In the genomic region with DNA sequence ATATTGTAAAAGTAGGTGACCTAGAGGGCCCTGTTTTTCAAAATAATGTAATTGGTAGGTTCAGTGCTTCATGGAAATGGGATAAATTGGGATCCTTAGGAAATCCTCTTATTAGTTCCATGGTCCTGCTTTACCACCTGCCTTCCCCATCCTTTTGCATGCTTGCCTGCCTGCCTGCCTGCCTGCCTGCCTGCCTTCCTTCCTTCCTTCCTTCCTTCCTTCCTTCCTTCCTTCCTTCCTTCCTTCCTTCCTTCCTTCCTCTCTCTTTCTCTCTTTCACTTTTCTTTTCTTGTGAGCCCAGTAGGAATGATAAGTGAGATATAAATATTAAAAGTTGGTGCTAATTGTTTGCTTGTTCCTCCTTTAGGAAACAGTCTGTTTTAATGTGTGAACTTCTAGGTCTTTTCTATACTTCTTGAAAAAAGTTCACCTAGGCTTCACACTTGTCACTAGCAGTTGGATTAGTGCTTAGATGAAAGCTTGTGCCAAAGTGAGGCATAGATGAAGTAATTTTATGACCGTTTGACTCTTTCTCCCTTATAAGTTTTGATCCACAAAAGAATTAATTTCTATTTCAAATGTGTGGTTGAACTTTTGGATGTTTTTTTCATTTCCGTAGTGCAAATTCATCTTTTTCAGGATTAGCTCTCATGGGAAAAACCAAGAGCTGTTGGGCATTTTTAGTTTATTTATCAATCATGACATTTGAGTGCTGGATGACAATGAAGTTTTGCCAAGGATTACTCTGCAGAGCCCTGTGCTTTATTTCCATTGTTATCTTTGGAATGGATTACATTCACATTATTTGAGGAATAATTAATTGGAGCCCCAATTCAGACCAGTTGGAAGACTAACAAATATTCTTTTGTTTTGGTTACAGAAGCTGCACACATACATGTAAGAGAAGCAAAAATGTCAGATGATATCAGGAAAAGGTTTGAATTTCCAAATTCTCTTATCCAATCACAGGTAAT, we compare ENCODE assay signal across 18 cellular contexts. TPM values are rescaled to one million over a fixed set of nuclear protein-coding genes. Genes with fewer than 3 reads are reported as not detected.
DNase-seq lines count a peak whose midpoint lies in the region; ATAC-seq, FAIRE-seq and TF ChIP-seq lines count a peak whose summit lies in the region.
"Had no signal": no experiment of that assay in that cellular context is flagged by ENCODE, and none has a peak within 500 bp of the region (broad histone marks: within the 10 kb centered on the region; RNA-seq: fewer than 3 reads in every experiment).

No MANE protein-coding gene starts in this region.

- no peak for FAIRE-seq in urothelium cell line (lab: Jason Lieb, UNC)
- FAIRE-seq: H54 had no signal

- H3K9ac ChIP-seq in SK-N-SH, result no peak overlapping the region
- H3K9ac ChIP-seq: GM23248 had no signal

- H3K4me1 ChIP-seq in SK-N-SH (ENCODE audit: control insufficient read depth in 1 of 2, insufficient read depth in 2 of 2, low read depth in 1 of 2, low read length in 1 of 2) (no peaks in the 10 kb centered on the region; a peak in 1 of 4 replicates), left ventricle myocardium inferior (peaks cover 33% of the 10 kb centered on the region)

- 84% methylated on average over 2 of the region's 2 CpGs for WGBS in SK-N-SH (ENCODE audit: low lambda C conversion rate)

- H3F3A ChIP-seq in SK-N-SH (replicated peaks; ENCODE audit: insufficient read depth), result no peaks in the 10 kb centered on the region

- no peak for TF ChIP-seq RAD21 in SK-N-SH (IDR thresholded peaks at IDR 0.05; ENCODE audit: low read length)

- no peak for TF ChIP-seq EP300 in SK-N-SH (IDR thresholded peaks at IDR 0.05; ENCODE audit: borderline replicate concordance in 1 of 2, low read depth in 1 of 2, low read length in 1 of 2)

- H3K27ac ChIP-seq in SK-N-SH (ENCODE audit: low read depth in 2 of 2, low read length in 1 of 2) (no peak overlapping the region), left ventricle myocardium inferior (replicated peaks) (peak overlapping the region; percentile 17)
- H3K27ac ChIP-seq: 22Rv1, GM23248 had no signal

- H3K27ac Mint-ChIP-seq in stimulated activated effector memory CD8-positive, alpha-beta T cell treated with anti-CD3 and anti-CD28 coated beads, Interleukin-12 subunit alpha, Interleukin-12 subunit beta, amount 100 ng/mL, for 72 hours, result peak overlapping the region; percentile 21
- H3K27ac Mint-ChIP-seq: B cell; CD4-positive, alpha-beta T cell had no signal

- H3K4me3 ChIP-seq in SK-N-SH (ENCODE audit: low read depth in 2 of 2, low read length in 1 of 2) (no peak overlapping the region), left ventricle myocardium inferior (no peak overlapping the region)
- H3K4me3 ChIP-seq: GM23248 had no signal

- H3K36me3 Mint-ChIP-seq in stimulated activated effector memory CD8-positive, alpha-beta T cell treated with anti-CD3 and anti-CD28 coated beads, Interleukin-12 subunit alpha, Interleukin-12 subunit beta, amount 100 ng/mL, for 72 hours, result no peaks in the 10 kb centered on the region

- no peak for DNase-seq in SK-N-SH
- DNase-seq in left ventricle myocardium inferior, result no peak
- no peak for DNase-seq in Right ventricle myocardium inferior (ENCODE audit: missing footprints)
- peak; percentile 78 to 81 for DNase-seq in dermis microvascular lymphatic vessel endothelial cell (ENCODE audit: low read depth in 2 of 2)
- no peak for DNase-seq in stimulated activated effector memory CD8-positive, alpha-beta T cell treated with anti-CD3 and anti-CD28 coated beads, Interleukin-12 subunit alpha, Interleukin-12 subunit beta, amount 100 ng/mL, for 72 hours (ENCODE audit: low spot score in 2 of 2)
- DNase-seq in urothelium cell line (ENCODE audit: low spot score), result no peak
- DNase-seq: ACHN; C1 segment of cervical spinal cord; Calu3; CD4-positive, alpha-beta T cell; DMS 273 treated with DMSO at 0.1 percent for 48 hours; GM23248 had no signal

- no peak for TF ChIP-seq CTCF in SK-N-SH (IDR thresholded peaks at IDR 0.05)
- TF ChIP-seq CTCF in left ventricle myocardium inferior (IDR thresholded peaks at IDR 0.05; ENCODE audit: borderline replicate concordance), result no peak

- H4K20me1 ChIP-seq in SK-N-SH (ENCODE audit: insufficient read depth), result no peaks in the 10 kb centered on the region

- H3K4me1 Mint-ChIP-seq in stimulated activated effector memory CD8-positive, alpha-beta T cell treated with anti-CD3 and anti-CD28 coated beads, Interleukin-12 subunit alpha, Interleukin-12 subunit beta, amount 100 ng/mL, for 72 hours, result peaks cover 22% of the 10 kb centered on the region
- H3K4me1 Mint-ChIP-seq: B cell had no signal

- intact Hi-C loops in left ventricle myocardium inferior (cut with micrococcal nuclease), result no loop called here
- intact Hi-C loops in Right ventricle myocardium inferior (cut with DNase I), result no loop called here

- H3K36me3 ChIP-seq in SK-N-SH (replicated peaks in 1 of 2; ENCODE audit: control insufficient read depth in 1 of 2, insufficient read depth in 2 of 2, low read length in 1 of 2) (peaks cover 0 to 6% of the 10 kb centered on the region in 2 experiments), left ventricle myocardium inferior (no peaks in the 10 kb centered on the region)

- H3K27me3 ChIP-seq in SK-N-SH (ENCODE audit: insufficient read depth), result no peaks in the 10 kb centered on the region
- no peaks in the 10 kb centered on the region for H3K27me3 ChIP-seq in left ventricle myocardium inferior (ENCODE audit: low read depth)

- no peaks in the 10 kb centered on the region for H3K9me3 Mint-ChIP-seq in stimulated activated effector memory CD8-positive, alpha-beta T cell treated with anti-CD3 and anti-CD28 coated beads, Interleukin-12 subunit alpha, Interleukin-12 subunit beta, amount 100 ng/mL, for 72 hours

- H3K4me2 ChIP-seq in SK-N-SH, result no peak overlapping the region

- H3K4me3 Mint-ChIP-seq in stimulated activated effector memory CD8-positive, alpha-beta T cell treated with anti-CD3 and anti-CD28 coated beads, Interleukin-12 subunit alpha, Interleukin-12 subunit beta, amount 100 ng/mL, for 72 hours, result no peak overlapping the region
- H3K4me3 Mint-ChIP-seq: B cell; CD4-positive, alpha-beta T cell had no signal

- ATAC-seq in SK-N-SH treated with all-trans-retinoic acid at 6 μM for 48 hours (no peak), Right ventricle myocardium inferior (no peak), HG03432 (IDR thresholded peaks at IDR 0.05; ENCODE audit: unreplicated experiment) (no peak)
- ATAC-seq in stimulated activated effector memory CD8-positive, alpha-beta T cell treated with anti-CD3 and anti-CD28 coated beads, Interleukin-12 subunit alpha, Interleukin-12 subunit beta, amount 100 ng/mL, for 72 hours, result no peak
- ATAC-seq: HCT116 had no signal

- no peaks in the 10 kb centered on the region for H3K79me2 ChIP-seq in SK-N-SH (ENCODE audit: insufficient read depth)

- no peak overlapping the region for H2AFZ ChIP-seq in SK-N-SH (ENCODE audit: low read depth)
- H2AFZ ChIP-seq: GM23248 had no signal

- H3K9me2 ChIP-seq in SK-N-SH, result no peaks in the 10 kb centered on the region

- CTCF ChIA-PET in SK-N-SH (lab: Yijun Ruan, JAX), result interaction anchor here (0.9 to 1.2 kb wide), 2 partner anchors 11 to 25 kb away, joined by 4 read pairs; no protein-coding TSS in a partner anchor

- no peaks in the 10 kb centered on the region for H3K9me3 ChIP-seq in SK-N-SH
- no peaks in the 10 kb centered on the region for H3K9me3 ChIP-seq in left ventricle myocardium inferior (replicated peaks)

- POLR2A ChIA-PET in SK-N-SH (lab: Yijun Ruan, JAX), result no interaction called here

TF ChIP-seq in SK-N-SH treated with all-trans-retinoic acid at 6 μM for 48 hours, 23 proteins besides CTCF, POLR2A, EP300 and RAD21:
- TF ChIP-seq ISL1 (CRISPR knock-in tag; IDR thresholded peaks at IDR 0.05), result peak; percentile 53
- TF ChIP-seq CREB5 (CRISPR knock-in tag; IDR thresholded peaks at IDR 0.05; ENCODE audit: low read depth), result no peak

TF ChIP-seq in SK-N-SH, 30 proteins besides CTCF, POLR2A, EP300 and RAD21:
- TF ChIP-seq SMC3 (IDR thresholded peaks at IDR 0.05; ENCODE audit: low read depth, low read length) (no peak), RFX5 (IDR thresholded peaks at IDR 0.05; ENCODE audit: low read length) (no peak), TCF12 (IDR thresholded peaks at IDR 0.05) (no peak), ELF1 (IDR thresholded peaks at IDR 0.05) (no peak)

RNA-seq across cellular contexts. Expression of gene FOCAD, which starts 30.7 kb away (rescaled TPM):
- polyA plus RNA-seq in SK-N-SH (2012; rRNA removed), result 15.8 and 18.5 TPM in 2 replicates
- 13.4 and 13.6 TPM in 2 replicates for polyA plus RNA-seq in SK-N-SH (2012; cell fraction: cytosol; rRNA removed)
- 23.2 and 35.4 TPM in 2 replicates for polyA plus RNA-seq in SK-N-SH (2012; cell fraction: nucleus; rRNA removed)
- 29.0 TPM for total RNA-seq in left ventricle myocardium inferior
- total RNA-seq in Right ventricle myocardium inferior, result 29.8 TPM
- total RNA-seq in dermis microvascular lymphatic vessel endothelial cell, result 76.6 and 85.2 TPM in 2 replicates

Comparison
In these comparisons a context has a peak if more than half of its experiments do, and no peak if none do; other contexts are left out.
1. DNase-seq: peak in dermis microvascular lymphatic vessel endothelial cell (2 of 2); none in SK-N-SH (single experiment), left ventricle myocardium inferior (single experiment), Right ventricle myocardium inferior (single experiment), stimulated activated effector memory CD8-positive, alpha-beta T cell treated with anti-CD3 and anti-CD28 coated beads, Interleukin-12 subunit alpha, Interleukin-12 subunit beta, amount 100 ng/mL, for 72 hours (0 of 2) and urothelium cell line (single experiment).